21 cellular contexts compared by ENCODE assay signal in the genomic region with DNA sequence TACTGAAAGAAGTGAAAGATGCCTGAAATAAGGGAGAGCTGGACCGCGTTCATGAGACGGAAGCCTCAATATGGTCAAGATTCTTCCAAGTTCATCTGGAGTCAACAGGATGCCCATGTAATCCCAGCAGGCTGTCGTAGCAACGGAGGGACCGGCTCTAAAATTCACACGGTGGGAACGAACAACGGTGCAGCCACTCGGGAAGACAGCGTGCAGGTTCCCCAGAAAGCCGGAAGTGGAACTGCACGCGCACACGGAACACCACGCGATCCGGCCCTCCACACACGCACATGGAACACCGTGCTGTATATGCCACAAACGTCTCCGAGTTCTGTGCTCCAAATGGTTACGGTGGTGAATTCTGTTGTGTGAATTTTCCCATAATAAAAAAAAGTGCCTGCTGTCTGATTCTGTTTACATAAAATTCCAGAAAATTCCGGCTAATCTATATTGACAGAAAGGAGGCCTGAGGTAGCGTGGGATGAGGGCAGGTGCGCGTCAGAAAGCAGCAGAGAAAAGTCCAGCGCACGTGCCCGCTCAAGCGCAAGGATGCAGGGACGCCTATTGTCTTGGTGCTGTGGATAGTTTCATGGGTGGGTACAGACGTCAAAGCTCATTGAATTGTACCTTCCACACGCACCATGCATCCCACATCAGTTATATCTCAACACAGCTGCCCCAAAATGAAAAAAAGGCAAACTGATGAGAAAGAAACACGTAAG. TPM values are rescaled to one million over a fixed set of nuclear protein-coding genes. Genes with fewer than 3 reads are reported as not detected.
DNase-seq lines count a peak whose midpoint lies in the region; ATAC-seq, FAIRE-seq and TF ChIP-seq lines count a peak whose summit lies in the region.
"Had no signal": no experiment of that assay in that cellular context is flagged by ENCODE, and none has a peak within 500 bp of the region (broad histone marks: within the 10 kb centered on the region; RNA-seq: fewer than 3 reads in every experiment).

No MANE protein-coding gene starts in this region.

- no peak for TF ChIP-seq RAD21 in GM12878 (IDR thresholded peaks at IDR 0.05; ENCODE audit: insufficient read depth, low read depth, low read length)

- TF ChIP-seq CTCF in cardiac muscle cell (IDR thresholded peaks at IDR 0.05; ENCODE audit: low read depth, low read length) (no peak), GM12878 (IDR thresholded peaks at IDR 0.05 in 2 of 3, conservative IDR thresholded peaks at IDR 0.05 in 1 of 3; ENCODE audit: control insufficient read depth in 2 of 3, extremely low read depth in 1 of 3, insufficient read depth in 1 of 3, low read depth in 3 of 3, low read length in 3 of 3) (no peak), spleen (IDR thresholded peaks at IDR 0.05 in 8 of 11, conservative IDR thresholded peaks at IDR 0.05 in 3 of 11) (no peak), HFFc6 (IDR thresholded peaks at IDR 0.05) (no peak)

- CTCF ChIA-PET in GM12878 (lab: Yijun Ruan, JAX) = no interaction called here

- no peak overlapping the region for H3K27ac Mint-ChIP-seq in HFFc6
- H3K27ac Mint-ChIP-seq: activated CD4-positive, alpha-beta T cell treated with anti-CD3 and anti-CD28 coated beads for 36 hours had no signal

- no peak overlapping the region for H3K4me2 ChIP-seq in GM12878 (ENCODE audit: control insufficient read depth, insufficient read depth)

- H3K79me2 ChIP-seq in GM12878 (ENCODE audit: control insufficient read depth, insufficient read depth, low read length) = no peaks in the 10 kb centered on the region

- H3K36me3 ChIP-seq in cardiac muscle cell = peaks cover 9% of the 10 kb centered on the region
- peaks cover 72% of the 10 kb centered on the region for H3K36me3 ChIP-seq in KOPT-K1 (ENCODE audit: insufficient read depth, low read length)
- H3K36me3 ChIP-seq in GM12878 (ENCODE audit: control insufficient read depth in 2 of 2, insufficient read depth in 2 of 2, low read length in 1 of 2) = no peaks in the 10 kb centered on the region
- H3K36me3 ChIP-seq in spleen = peaks cover 0 to 68% (median 21%) of the 10 kb centered on the region in 6 donors

- H3K4me1 Mint-ChIP-seq in HFFc6 (ENCODE audit: low read depth) = peaks cover 18% of the 10 kb centered on the region

- in situ Hi-C loops in GM12878 (cut with MboI) = no loop called here

- POLR2A ChIA-PET in GM12878 (lab: Charles Lee) = no interaction called here

- H3K27ac ChIP-seq in cardiac muscle cell (peak overlapping the region; percentile 3), KOPT-K1 (ENCODE audit: low read depth, low read length, poor library complexity, severe bottlenecking) (peak overlapping the region; percentile 94), GM12878 (ENCODE audit: control insufficient read depth, insufficient read depth) (no peak overlapping the region), spleen (no peak overlapping the region)
- H3K27ac ChIP-seq: suprapubic skin had no signal

- H3K36me3 Mint-ChIP-seq in HFFc6 (ENCODE audit: low read depth) = peaks cover 25% of the 10 kb centered on the region

- no peak overlapping the region for H2AFZ ChIP-seq in GM12878 (ENCODE audit: control insufficient read depth, low read depth, low read length)

- H3K4me1 ChIP-seq in cardiac muscle cell (ENCODE audit: low read depth) (no peaks in the 10 kb centered on the region), GM12878 (ENCODE audit: control insufficient read depth, insufficient read depth, low read length) (no peaks in the 10 kb centered on the region), spleen (peaks cover 0 to 23% (median under 1%) of the 10 kb centered on the region in 6 donors)
- H3K4me1 ChIP-seq: suprapubic skin had no signal

- no peak for FAIRE-seq in GM12878 (lab: Jason Lieb, UNC)
- FAIRE-seq: GM19239, small intestine, urothelium cell line had no signal

- H3K4me3 ChIP-seq in cardiac muscle cell (no peak overlapping the region), GM12878 (no peak overlapping the region), spleen (no peak overlapping the region)
- H3K4me3 ChIP-seq: suprapubic skin had no signal

- TF ChIP-seq POLR2A in GM12878 (IDR thresholded peaks at IDR 0.05; ENCODE audit: low read depth, low read length) = no peak
- TF ChIP-seq POLR2A in spleen (IDR thresholded peaks at IDR 0.05) = no peak

- H3K27me3 Mint-ChIP-seq in HFFc6 (ENCODE audit: insufficient read depth) = peaks cover 2% of the 10 kb centered on the region; the same call in 1 of the 2 replicates
- H3K27me3 Mint-ChIP-seq: activated CD4-positive, alpha-beta T cell treated with anti-CD3 and anti-CD28 coated beads for 36 hours; activated naive CD8-positive, alpha-beta T cell had no signal

- no peak overlapping the region for H3K9ac ChIP-seq in GM12878 (ENCODE audit: control insufficient read depth, insufficient read depth, low read length)

- H4K20me1 ChIP-seq in GM12878 (ENCODE audit: control insufficient read depth, insufficient read depth) = no peaks in the 10 kb centered on the region

- no peak for DNase-seq in cardiac muscle cell (ENCODE audit: low read depth in 1 of 2, low spot score in 1 of 2)
- no peak for DNase-seq in cardiac septum (ENCODE audit: low spot score)
- peak; percentile 3 for DNase-seq in GM12878 (ENCODE audit: low read depth, low spot score)
- peak; percentile 48 for DNase-seq in spleen
- no peak for DNase-seq in HFFc6
- no peak for DNase-seq in LoVo (ENCODE audit: low spot score)
- DNase-seq: activated CD4-positive, alpha-beta T cell treated with anti-CD3 and anti-CD28 coated beads for 36 hours; C1 segment of cervical spinal cord; cerebellar nuclear complex; NCI-H1105; NCI-H2029 treated with DMSO at 0.1 percent for 48 hours; NCI-H2227 treated with DMSO at 0.1 percent for 48 hours; NCI-H748 treated with DMSO at 0.1 percent for 48 hours; occipital lobe; small intestine had no signal

- ATAC-seq in GM12878 = no peak
- ATAC-seq: activated CD4-positive, alpha-beta T cell treated with anti-CD3 and anti-CD28 coated beads for 36 hours; HCT116 had no signal

- SMC1A ChIA-PET in GM12878 (lab: Charles Lee; ENCODE audit: uncharacterized antibody, unreplicated experiment) = no interaction called here

- TF ChIP-seq EP300 in GM12878 (IDR thresholded peaks at IDR 0.05; ENCODE audit: borderline replicate concordance in 1 of 2, control insufficient read depth in 1 of 2, low read depth in 2 of 2, low read length in 2 of 2) = no peak

- H3K27me3 ChIP-seq in cardiac muscle cell = no peaks in the 10 kb centered on the region
- no peaks in the 10 kb centered on the region for H3K27me3 ChIP-seq in GM12878 (replicated peaks in 1 of 2; ENCODE audit: control insufficient read depth in 2 of 2, insufficient read depth in 2 of 2, low read length in 1 of 2)
- no peaks in the 10 kb centered on the region for H3K27me3 ChIP-seq in spleen (replicated peaks in 1 of 7)
- H3K27me3 ChIP-seq: suprapubic skin had no signal

- no peaks in the 10 kb centered on the region for H3K9me3 ChIP-seq in cardiac muscle cell (ENCODE audit: low read depth)
- H3K9me3 ChIP-seq in KOPT-K1 (ENCODE audit: insufficient read depth, low read length, poor library complexity, severe bottlenecking) = peaks cover 18% of the 10 kb centered on the region
- no peaks in the 10 kb centered on the region; the same call in 1 of the 3 replicates for H3K9me3 ChIP-seq in GM12878 (replicated peaks; ENCODE audit: control insufficient read depth, insufficient read depth, low read length)
- peaks cover 0 to 26% (median 23%) of the 10 kb centered on the region in 8 donors for H3K9me3 ChIP-seq in spleen

- no peak overlapping the region for H3K4me3 Mint-ChIP-seq in HFFc6
- H3K4me3 Mint-ChIP-seq: activated CD4-positive, alpha-beta T cell treated with anti-CD3 and anti-CD28 coated beads for 36 hours; activated naive CD8-positive, alpha-beta T cell had no signal

- 86% methylated on average over 35 of the region's 35 CpGs for WGBS in GM12878 (ENCODE audit: insufficient coverage, insufficient replicate concordance, low lambda C conversion rate, missing lambda C conversion rate)
- 94 to 97% (median 96%) methylated on average over 35 of the region's 35 CpGs for WGBS in spleen, 5 donors

- H3K9me3 Mint-ChIP-seq in HFFc6 = peaks cover 22% of the 10 kb centered on the region

- intact Hi-C loops in cardiac septum (cut with DNase I) = no loop called here
- intact Hi-C loops in GM12878 (cut with micrococcal nuclease; ENCODE audit: unreplicated experiment) = no loop called here
- intact Hi-C loops in spleen (cut with DNase I; ENCODE audit: low total_unique reads) = no loop called here

- BruUV-seq in GM12878 (replicated peaks; lab: Mats Ljungman, UMichigan) = no TSS peak

- RAD21 ChIA-PET in GM12878 (lab: Charles Lee; ENCODE audit: unreplicated experiment) = no interaction called here

RNA-seq across cellular contexts. Expression of a gene that starts 31.2 kb away (rescaled TPM):
- total RNA-seq in cardiac muscle cell (119 and 142 TPM in 2 replicates), cardiac septum (128 TPM), GM12878 (2014; rRNA removed) (23.9 and 30.7 TPM in 2 replicates), GM12878 (2014; rRNA removed; fragmentation: Illumina TruSeq; extraction: Trizol) (9.7 and 10.7 TPM in 2 replicates), GM12878 (2021) (26.5 and 34.3 TPM in 2 replicates), spleen (10 to 100 TPM; 12.6 to 34.2 (median 24.4) TPM)
- polyA plus RNA-seq in cardiac muscle cell (155 and 200 TPM in 2 replicates), GM12878 (2011; rRNA removed) (2.7 and 4.6 TPM in 2 replicates), GM12878 (2014; fragmentation: Illumina TruSeq; extraction: Trizol) (1.3 and 5.9 TPM in 2 replicates), GM12878 (2014; fragmentation: Nextera tagmentation; extraction: Ambion mirVana) (under 1 TPM in 1 of 2 experiments, not detected in 1; 0.11 TPM), GM12878 (2014; rRNA removed) (27.8 and 34.8 TPM in 2 replicates), GM12878 (2016; fragmentation: Nextera tagmentation; extraction: Ambion mirVana) (10 to 100 TPM in 1 of 2 experiments, 1 to 10 TPM in 1; 3.3 to 11.3 TPM), spleen (10 to 100 TPM; 27.0 to 62.2 (median 45.8) TPM)
- 5.5 and 7.0 TPM in 2 replicates for total RNA-seq in GM12878 (2013; cell fraction: nucleolus; rRNA removed)
- 4.4 TPM for polyA plus RNA-seq in GM12878 (2011; ENCODE audit: low read depth)
- 3.7 and 5.7 TPM in 2 replicates for polyA plus RNA-seq in GM12878 (2011; cell fraction: cytosol; rRNA removed)
- polyA plus RNA-seq in GM12878 (2011; cell fraction: nucleus; rRNA removed) = 28.9 and 32.0 TPM in 2 replicates
- polyA plus RNA-seq in GM12878 (2012) = 13.4 and 16.3 TPM in 2 replicates
- polyA minus RNA-seq in GM12878 (2011; rRNA and poly(A)+ RNA removed) = 5.6 and 12.3 TPM in 2 replicates
- polyA minus RNA-seq in GM12878 (2011; cell fraction: cytosol; rRNA and poly(A)+ RNA removed) = 5.7 and 17.5 TPM in 2 replicates
- 6.6 and 11.7 TPM in 2 replicates for polyA minus RNA-seq in GM12878 (2011; cell fraction: nucleus; rRNA and poly(A)+ RNA removed)
- total RNA-seq in HFFc6 (2021; fragmentation: NEBNext Ultra II Directional; extraction: Animal tissue kit (Norgen Biotek cat#: 25700)) = 10 to 100 TPM; 11.7 to 20.5 (median 13.9) TPM

RNA-seq across cellular contexts. Expression of a gene that starts 36.9 kb away (rescaled TPM):
- 54.5 and 60.9 TPM in 2 replicates for total RNA-seq in cardiac muscle cell
- 59.2 and 79.2 TPM in 2 replicates for polyA plus RNA-seq in cardiac muscle cell
- total RNA-seq in cardiac septum = 35.3 TPM
- total RNA-seq in GM12878 (2013; cell fraction: nucleolus; rRNA removed) = 16.9 and 20.4 TPM in 2 replicates
- 42.7 and 49.1 TPM in 2 replicates for total RNA-seq in GM12878 (2014; rRNA removed)
- total RNA-seq in GM12878 (2014; rRNA removed; fragmentation: Illumina TruSeq; extraction: Trizol) = 11.6 and 14.7 TPM in 2 replicates
- 65.9 and 71.0 TPM in 2 replicates for total RNA-seq in GM12878 (2021)
- polyA plus RNA-seq in GM12878 (2011; ENCODE audit: low read depth) = 15.0 TPM
- polyA plus RNA-seq in GM12878 (2011; rRNA removed) = 10.6 and 27.5 TPM in 2 replicates
- polyA plus RNA-seq in GM12878 (2011; cell fraction: cytosol; rRNA removed) = 37.2 and 59.1 TPM in 2 replicates
- polyA plus RNA-seq in GM12878 (2011; cell fraction: nucleus; rRNA removed) = 60.0 and 78.8 TPM in 2 replicates
- 40.8 and 42.6 TPM in 2 replicates for polyA plus RNA-seq in GM12878 (2012)
- 4.8 and 8.6 TPM in 2 replicates for polyA plus RNA-seq in GM12878 (2014; fragmentation: Illumina TruSeq; extraction: Trizol)
- polyA plus RNA-seq in GM12878 (2014; fragmentation: Nextera tagmentation; extraction: Ambion mirVana) = 1 to 10 TPM in 1 of 2 experiments, under 1 TPM in 1; 0.31 to 1.9 TPM
- 48.2 and 55.5 TPM in 2 replicates for polyA plus RNA-seq in GM12878 (2014; rRNA removed)
- 10 to 100 TPM in 1 of 2 experiments, 1 to 10 TPM in 1; 8.5 to 46.1 TPM for polyA plus RNA-seq in GM12878 (2016; fragmentation: Nextera tagmentation; extraction: Ambion mirVana)
- polyA minus RNA-seq in GM12878 (2011; rRNA and poly(A)+ RNA removed) = 20.8 and 31.1 TPM in 2 replicates
- 14.2 and 16.7 TPM in 2 replicates for polyA minus RNA-seq in GM12878 (2011; cell fraction: cytosol; rRNA and poly(A)+ RNA removed)
- polyA minus RNA-seq in GM12878 (2011; cell fraction: nucleus; rRNA and poly(A)+ RNA removed) = 8.3 and 17.0 TPM in 2 replicates
- 10 to 100 TPM; 25.4 to 50.4 (median 37.6) TPM for total RNA-seq in spleen
- polyA plus RNA-seq in spleen = 10 to 100 TPM; 43.8 to 69.4 (median 43.9) TPM
- 10 to 100 TPM; 35.1 to 40.2 (median 37.4) TPM for total RNA-seq in HFFc6 (2021; fragmentation: NEBNext Ultra II Directional; extraction: Animal tissue kit (Norgen Biotek cat#: 25700))

Comparison
In these comparisons a context has a peak if more than half of its experiments do, and no peak if none do; other contexts are left out.
1. DNase-seq: peak in GM12878 (single experiment) and spleen (single experiment); none in cardiac muscle cell (0 of 2), cardiac septum (single experiment), HFFc6 (single experiment) and LoVo (single experiment).
2. H3K27ac ChIP-seq: peak in cardiac muscle cell (single experiment) and KOPT-K1 (single experiment); none in GM12878 (single experiment) and spleen (0 of 8).